20 cellular contexts compared by ENCODE assay signal in the genomic region with DNA sequence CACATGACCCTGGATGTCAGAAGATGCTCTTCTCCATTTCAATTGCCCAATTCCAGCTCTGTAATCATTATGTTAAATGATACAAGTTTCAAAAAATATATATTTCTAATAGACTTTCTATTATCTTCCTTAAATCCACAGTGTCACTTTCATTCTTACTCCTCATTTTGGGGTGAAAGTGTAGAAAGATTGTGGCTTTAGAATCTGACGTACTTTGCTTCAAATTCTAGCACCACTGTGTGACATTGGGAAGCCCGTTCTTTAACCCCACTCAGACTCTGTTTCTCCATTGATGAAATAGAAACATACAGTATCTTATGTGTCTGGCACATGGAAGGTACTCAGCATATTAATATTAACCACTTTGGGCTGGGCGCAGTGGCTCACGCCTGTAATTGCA.
DNase-seq lines count a peak whose midpoint lies in the region; ATAC-seq, FAIRE-seq and TF ChIP-seq lines count a peak whose summit lies in the region.
"Had no signal": no experiment of that assay in that cellular context is flagged by ENCODE, and none has a peak within 500 bp of the region (broad histone marks: within the 10 kb centered on the region; RNA-seq: fewer than 3 reads in every experiment).

No MANE protein-coding gene starts in this region.

- no TSS peak for BruUV-seq in GM12878 (replicated peaks; lab: Mats Ljungman, UMichigan)

- RAD21 ChIA-PET in GM12878 (lab: Charles Lee; ENCODE audit: unreplicated experiment): interaction anchor here (0.9 to 19.9 kb wide), 14 partner anchors 8 to 300 kb away, joined by 3 to 497 read pairs (median 18); no protein-coding TSS in a partner anchor

- H3K4me2 ChIP-seq in OCI-LY1 (ENCODE audit: low read length) (peak overlapping the region; percentile 64), GM12878 (ENCODE audit: control insufficient read depth, insufficient read depth) (peak overlapping the region; percentile 52), hepatocyte (no peak overlapping the region), Karpas-422 (ENCODE audit: low read depth, low read length, poor library complexity, severe bottlenecking) (no peak overlapping the region)

- POLR2A ChIA-PET in GM12878 (lab: Charles Lee): interaction anchor here (2.0 to 5.1 kb wide), 5 partner anchors 12 to 47 kb away, joined by 12 to 44 read pairs (median 25); no protein-coding TSS in a partner anchor

- in situ Hi-C loops in GM12878 (cut with MboI): no loop called here

- no peaks in the 10 kb centered on the region for H3K27me3 Mint-ChIP-seq in activated T-cell treated with anti-CD3 and anti-CD28 coated beads, Interleukin-2, amount 50 U/mL, for 72 hours (ENCODE audit: low read depth)
- H3K27me3 Mint-ChIP-seq in stimulated activated memory B cell treated with anti-CD40 and anti-IgM and Interleukin-4, amounts not matched to agents 10 μg/mL and 1 μg/mL and 100 μg/mL, for 72 hours: no peaks in the 10 kb centered on the region

- peaks cover 2 to 15% of the 10 kb centered on the region in 2 donors for H3K36me3 Mint-ChIP-seq in activated T-cell treated with anti-CD3 and anti-CD28 coated beads, Interleukin-2, amount 50 U/mL, for 72 hours (ENCODE audit: insufficient read depth in 2 of 2)
- H3K36me3 Mint-ChIP-seq in stimulated activated memory B cell treated with anti-CD40 and anti-IgM and Interleukin-4, amounts not matched to agents 10 μg/mL and 1 μg/mL and 100 μg/mL, for 72 hours: peaks cover 33% of the 10 kb centered on the region

- peak overlapping the region; percentile 98 for H3K27ac ChIP-seq in OCI-LY1 (ENCODE audit: low read depth, low read length, poor library complexity, severe bottlenecking)
- H3K27ac ChIP-seq in GM12878 (ENCODE audit: control insufficient read depth, insufficient read depth): peak overlapping the region; percentile 89
- no peak overlapping the region for H3K27ac ChIP-seq in hepatocyte
- H3K27ac ChIP-seq in Karpas-422 (ENCODE audit: low read length): no peak overlapping the region

- H3K9me2 ChIP-seq in OCI-LY1 (ENCODE audit: low read depth, low read length): no peaks in the 10 kb centered on the region
- H3K9me2 ChIP-seq in hepatocyte (replicated peaks; ENCODE audit: insufficient read depth): no peaks in the 10 kb centered on the region
- no peaks in the 10 kb centered on the region for H3K9me2 ChIP-seq in Karpas-422 (replicated peaks; ENCODE audit: insufficient read depth, low read length)

- peaks cover 85% of the 10 kb centered on the region for H3K4me1 Mint-ChIP-seq in activated T-cell treated with anti-CD3 and anti-CD28 coated beads, Interleukin-2, amount 50 U/mL, for 72 hours (ENCODE audit: low read depth)
- H3K4me1 Mint-ChIP-seq in stimulated activated memory B cell treated with anti-CD40 and anti-IgM and Interleukin-4, amounts not matched to agents 10 μg/mL and 1 μg/mL and 100 μg/mL, for 72 hours: peaks cover 97% of the 10 kb centered on the region

- CTCF ChIA-PET in GM12878 (lab: Yijun Ruan, JAX): interaction anchor here (0.6 to 6.8 kb wide), 14 partner anchors 12 to 300 kb away, joined by 3 to 47 read pairs (median 8); no protein-coding TSS in a partner anchor

- H3K4me3 ChIP-seq in OCI-LY1 (ENCODE audit: low read depth, low read length, poor library complexity, severe bottlenecking): peak overlapping the region; percentile 46
- H3K4me3 ChIP-seq in GM12878: peak overlapping the region; percentile 54; the same call in 1 of the 2 replicates
- no peak overlapping the region for H3K4me3 ChIP-seq in hepatocyte
- no peak overlapping the region for H3K4me3 ChIP-seq in Karpas-422 (ENCODE audit: low read length)
- H3K4me3 ChIP-seq: mucosa of descending colon, prostate gland, tibial nerve had no signal

- peak overlapping the region; percentile 72 to 76 for H3K4me3 Mint-ChIP-seq in activated T-cell treated with anti-CD3 and anti-CD28 coated beads, Interleukin-2, amount 50 U/mL, for 72 hours
- peak overlapping the region; percentile 77 for H3K4me3 Mint-ChIP-seq in stimulated activated memory B cell treated with anti-CD40 and anti-IgM and Interleukin-4, amounts not matched to agents 10 μg/mL and 1 μg/mL and 100 μg/mL, for 72 hours

- H4K20me1 ChIP-seq in OCI-LY1 (ENCODE audit: insufficient read depth, low read length) (no peaks in the 10 kb centered on the region), GM12878 (ENCODE audit: control insufficient read depth, insufficient read depth) (no peaks in the 10 kb centered on the region), hepatocyte (ENCODE audit: insufficient read depth, poor library complexity, severe bottlenecking) (peaks cover 3% of the 10 kb centered on the region), Karpas-422 (ENCODE audit: insufficient read depth, low read depth, low read length) (no peaks in the 10 kb centered on the region)

- no peaks in the 10 kb centered on the region for H3K36me3 ChIP-seq in OCI-LY1 (ENCODE audit: insufficient read depth, low read length)
- peaks cover 3 to 8% of the 10 kb centered on the region in 2 experiments; a peak in 2 of 4 replicates for H3K36me3 ChIP-seq in GM12878 (ENCODE audit: control insufficient read depth in 2 of 2, insufficient read depth in 2 of 2, low read length in 1 of 2)
- H3K36me3 ChIP-seq in hepatocyte (replicated peaks; ENCODE audit: insufficient read depth, low read depth): no peaks in the 10 kb centered on the region
- H3K36me3 ChIP-seq in Karpas-422 (ENCODE audit: insufficient read depth, low read length): no peaks in the 10 kb centered on the region
- H3K36me3 ChIP-seq: prostate gland had no signal

- no peaks in the 10 kb centered on the region for H3K9me3 Mint-ChIP-seq in activated T-cell treated with anti-CD3 and anti-CD28 coated beads, Interleukin-2, amount 50 U/mL, for 72 hours
- no peaks in the 10 kb centered on the region for H3K9me3 Mint-ChIP-seq in stimulated activated memory B cell treated with anti-CD40 and anti-IgM and Interleukin-4, amounts not matched to agents 10 μg/mL and 1 μg/mL and 100 μg/mL, for 72 hours

- H3K27me3 ChIP-seq in OCI-LY1 (ENCODE audit: insufficient read depth, low read length) (no peaks in the 10 kb centered on the region), GM12878 (replicated peaks in 1 of 2; ENCODE audit: control insufficient read depth in 2 of 2, insufficient read depth in 2 of 2, low read length in 1 of 2) (no peaks in the 10 kb centered on the region), hepatocyte (no peaks in the 10 kb centered on the region), Karpas-422 (ENCODE audit: low read length) (no peaks in the 10 kb centered on the region)
- H3K27me3 ChIP-seq: tibial nerve had no signal

- TF ChIP-seq EP300 in GM12878 (IDR thresholded peaks at IDR 0.05; ENCODE audit: borderline replicate concordance in 1 of 2, control insufficient read depth in 1 of 2, low read depth in 2 of 2, low read length in 2 of 2): peak; percentile 64 to 80; a peak in 3 of 4 replicates

- 49% methylated on average over 4 of the region's 4 CpGs for WGBS in GM12878 (ENCODE audit: insufficient coverage, insufficient replicate concordance, low lambda C conversion rate, missing lambda C conversion rate)
- WGBS in hepatocyte (ENCODE audit: low lambda C conversion rate, missing lambda C conversion rate): 95% methylated on average over 4 of the region's 4 CpGs

- H3K4me1 ChIP-seq in OCI-LY1 (ENCODE audit: insufficient read depth, low read length, severe bottlenecking) (peaks cover 89% of the 10 kb centered on the region), GM12878 (ENCODE audit: control insufficient read depth, insufficient read depth, low read length) (peaks cover 73% of the 10 kb centered on the region), hepatocyte (ENCODE audit: insufficient read depth) (peaks cover 28% of the 10 kb centered on the region), Karpas-422 (ENCODE audit: low read length) (peaks cover 15% of the 10 kb centered on the region)
- H3K4me1 ChIP-seq: prostate gland had no signal

- intact Hi-C loops in GM12878 (cut with micrococcal nuclease; ENCODE audit: unreplicated experiment): loop anchor here (1.0 to 2.0 kb wide), 3 partner anchors 48 to 278 kb away; no protein-coding TSS in a partner anchor

- no peak for TF ChIP-seq RAD21 in GM12878 (IDR thresholded peaks at IDR 0.05; ENCODE audit: insufficient read depth, low read depth, low read length)

- H3K9me3 ChIP-seq in OCI-LY1 (ENCODE audit: low read length) (no peaks in the 10 kb centered on the region), GM12878 (replicated peaks; ENCODE audit: control insufficient read depth, insufficient read depth, low read length) (no peaks in the 10 kb centered on the region), hepatocyte (ENCODE audit: low read depth) (no peaks in the 10 kb centered on the region), Karpas-422 (ENCODE audit: low read length) (no peaks in the 10 kb centered on the region)
- H3K9me3 ChIP-seq: mucosa of descending colon, prostate gland, tibial nerve had no signal

- H3K9ac ChIP-seq in OCI-LY1 (ENCODE audit: low read length) (peak overlapping the region; percentile 68), GM12878 (ENCODE audit: control insufficient read depth, insufficient read depth, low read length) (peak overlapping the region; percentile 82), Karpas-422 (ENCODE audit: low read length) (no peak overlapping the region)

- H2AFZ ChIP-seq in OCI-LY1 (ENCODE audit: low read length) (no peak overlapping the region), GM12878 (ENCODE audit: control insufficient read depth, low read depth, low read length) (no peak overlapping the region), hepatocyte (no peak overlapping the region), Karpas-422 (ENCODE audit: low read length) (no peak overlapping the region)

- no peak for ATAC-seq in activated T-cell treated with anti-CD3 and anti-CD28 coated beads, Interleukin-2, amount 50 U/mL, for 72 hours (replicated peaks in 1 of 2)
- peak; percentile 26 for ATAC-seq in GM12878
- ATAC-seq in stimulated activated memory B cell treated with anti-CD40 and anti-IgM and Interleukin-4, amounts not matched to agents 10 μg/mL and 1 μg/mL and 100 μg/mL, for 72 hours: no peak
- ATAC-seq in HG03354 (IDR thresholded peaks at IDR 0.05; ENCODE audit: poor library complexity, severe bottlenecking, unreplicated experiment): no peak
- ATAC-seq: mucosa of descending colon, SK-N-SH treated with all-trans-retinoic acid at 6 μM for 48 hours had no signal

- DNase-seq in activated T-cell treated with anti-CD3 and anti-CD28 coated beads, Interleukin-2, amount 50 U/mL, for 72 hours: no peak
- no peak for DNase-seq in activated T-cell treated with anti-CD3 and anti-CD28 coated beads, Interleukin-2, amount 50 U/mL, for 48 hours
- DNase-seq in GM12878 (ENCODE audit: low read depth, low spot score): no peak
- no peak for DNase-seq in hepatocyte (ENCODE audit: low spot score)
- no peak for DNase-seq in Karpas-422
- DNase-seq: activated effector memory CD4-positive, alpha-beta T cell treated with anti-CD3 and anti-CD28 coated beads, Interleukin-2, amount 50 U/mL, for 16 hours; cerebellar nuclear complex; erythroblast; head of caudate nucleus; mucosa of descending colon; NCI-H1092; NCI-H345; stimulated activated CD4-positive, alpha-beta T cell treated with anti-CD3 and anti-CD28 coated beads, Interleukin-15, amount 100 ng/mL, for 24 hours had no signal

- no peak for TF ChIP-seq CTCF in OCI-LY1 (IDR thresholded peaks at IDR 0.05; ENCODE audit: low read length)
- TF ChIP-seq CTCF in GM12878 (IDR thresholded peaks at IDR 0.05 in 2 of 3, conservative IDR thresholded peaks at IDR 0.05 in 1 of 3; ENCODE audit: control insufficient read depth in 2 of 3, extremely low read depth in 1 of 3, insufficient read depth in 1 of 3, low read depth in 3 of 3, low read length in 3 of 3): no peak
- no peak for TF ChIP-seq CTCF in hepatocyte (IDR thresholded peaks at IDR 0.05; ENCODE audit: poor library complexity)

- H3F3A ChIP-seq in OCI-LY1 (ENCODE audit: insufficient read depth, low read length): peaks cover 12% of the 10 kb centered on the region; the same call in 1 of the 2 replicates

- no peak for FAIRE-seq in GM12878 (lab: Jason Lieb, UNC)
- FAIRE-seq: HTR-8/SVneo had no signal

- H3K79me2 ChIP-seq in OCI-LY1 (ENCODE audit: insufficient read depth, low read length) (no peaks in the 10 kb centered on the region), GM12878 (ENCODE audit: control insufficient read depth, insufficient read depth, low read length) (peaks cover 92% of the 10 kb centered on the region), hepatocyte (peaks cover 62% of the 10 kb centered on the region), Karpas-422 (ENCODE audit: low read length) (no peaks in the 10 kb centered on the region)

- TF ChIP-seq POLR2A in GM12878 (IDR thresholded peaks at IDR 0.05; ENCODE audit: low read depth, low read length): no peak

- SMC1A ChIA-PET in GM12878 (lab: Charles Lee; ENCODE audit: uncharacterized antibody, unreplicated experiment): interaction anchor here (1.3 to 21.5 kb wide), 15 partner anchors 9 to 189 kb away, joined by 3 to 433 read pairs (median 10); a partner anchor contains a TSS

- H3K27ac Mint-ChIP-seq in activated T-cell treated with anti-CD3 and anti-CD28 coated beads, Interleukin-2, amount 50 U/mL, for 72 hours: peak overlapping the region; percentile 84
- H3K27ac Mint-ChIP-seq in stimulated activated memory B cell treated with anti-CD40 and anti-IgM and Interleukin-4, amounts not matched to agents 10 μg/mL and 1 μg/mL and 100 μg/mL, for 72 hours: peak overlapping the region; percentile 99

Comparison
In these comparisons a context has a peak if more than half of its experiments do, and no peak if none do; other contexts are left out.
1. H3K27ac ChIP-seq: peak in OCI-LY1 (single experiment) and GM12878 (single experiment); none in hepatocyte (single experiment) and Karpas-422 (single experiment).
2. H3K4me2 ChIP-seq: peak in OCI-LY1 (single experiment) and GM12878 (single experiment); none in hepatocyte (single experiment) and Karpas-422 (single experiment).
3. H3K4me3 ChIP-seq: peak in OCI-LY1 (single experiment) and GM12878 (single experiment); none in hepatocyte (single experiment) and Karpas-422 (single experiment).